Comparison of ENCODE assay signal across 33 cellular contexts in the genomic region with DNA sequence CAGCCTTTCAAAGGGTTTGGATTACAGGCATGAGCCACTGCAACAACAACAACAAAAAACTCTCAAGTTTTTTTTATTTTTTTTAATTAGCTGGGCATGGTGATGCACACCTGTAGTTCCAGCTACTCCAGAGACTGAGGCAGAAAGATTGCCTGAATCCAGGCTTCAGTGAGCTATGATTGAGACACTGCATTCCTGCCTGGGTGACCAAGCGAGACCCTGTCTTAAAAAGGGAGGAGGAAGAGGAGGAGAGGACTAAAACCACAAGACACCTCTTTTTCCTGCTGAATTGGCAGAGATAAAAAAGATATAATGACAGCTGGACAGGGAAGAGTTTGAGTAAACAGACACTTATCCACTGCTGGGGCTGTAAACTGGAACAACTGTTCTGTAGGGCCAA. TPM values are rescaled to one million over a fixed set of nuclear protein-coding genes. Genes with fewer than 3 reads are reported as not detected.
"Had no signal": no experiment of that assay in that cellular context is flagged by ENCODE, and none has a peak within 500 bp of the region (broad histone marks: within the 10 kb centered on the region; RNA-seq: fewer than 3 reads in every experiment).

No MANE protein-coding gene starts in this region.

- H3K27ac ChIP-seq: breast epithelium, heart left ventricle, left ventricle myocardium inferior, neutrophil, pancreas, psoas muscle, right atrium auricular region, stomach, thyroid gland, upper lobe of left lung, vagina had no signal

- H3K9me3 Mint-ChIP-seq: activated B cell treated with CpG ODN at 0.5 μM for 24 hours; activated CD8-positive, alpha-beta T cell treated with anti-CD3 and anti-CD28 coated beads for 36 hours; activated naive CD4-positive, alpha-beta T cell treated with anti-CD3 and anti-CD28 coated beads, Interleukin-2, amount 50 U/mL, for 72 hours; activated T-cell treated with anti-CD3 and anti-CD28 coated beads, Interleukin-2, amount 50 U/mL, for 4 hours; activated T-helper 17 cell treated with anti-CD3 and anti-CD28 coated beads, Interleukin-2, amount 50 U/mL, for 72 hours; central memory CD8-positive, alpha-beta T cell; dendritic cell treated with granulocyte-macrophage colony-stimulating factor and Interleukin-4, amounts not matched to agents 40 ng/mL and 50 ng/mL, for 4 days; endodermal cell; nephron; stimulated activated naive B cell treated with anti-CD40 and anti-IgM and Interleukin-4, amounts not matched to agents 10 μg/mL and 1 μg/mL and 100 μg/mL, for 72 hours had no signal

- H3K27me3 ChIP-seq: breast epithelium, heart left ventricle, neutrophil, pancreas, right atrium auricular region, thyroid gland, upper lobe of left lung, vagina had no signal

- H3K9me3 ChIP-seq: breast epithelium, heart left ventricle, left ventricle myocardium inferior, mucosa of descending colon, neutrophil, pancreas, psoas muscle, right atrium auricular region, stomach, thyroid gland, upper lobe of left lung, vagina had no signal

- H3K4me1 Mint-ChIP-seq: activated B cell treated with CpG ODN at 0.5 μM for 24 hours; activated T-helper 17 cell treated with anti-CD3 and anti-CD28 coated beads, Interleukin-2, amount 50 U/mL, for 72 hours; central memory CD8-positive, alpha-beta T cell; endodermal cell had no signal

- H3K36me3 ChIP-seq: breast epithelium, heart left ventricle, left ventricle myocardium inferior, neutrophil, pancreas, right atrium auricular region, stomach, thyroid gland, upper lobe of left lung, vagina had no signal

- H3K27ac Mint-ChIP-seq: activated B cell treated with CpG ODN at 0.5 μM for 24 hours; activated CD8-positive, alpha-beta T cell treated with anti-CD3 and anti-CD28 coated beads for 36 hours; activated naive CD4-positive, alpha-beta T cell treated with anti-CD3 and anti-CD28 coated beads, Interleukin-2, amount 50 U/mL, for 72 hours; activated T-helper 17 cell treated with anti-CD3 and anti-CD28 coated beads, Interleukin-2, amount 50 U/mL, for 72 hours; dendritic cell treated with granulocyte-macrophage colony-stimulating factor and Interleukin-4, amounts not matched to agents 40 ng/mL and 50 ng/mL, for 4 days; endodermal cell; T-helper 17 cell had no signal

- H3K4me1 ChIP-seq: breast epithelium, pancreas, right atrium auricular region, stomach, upper lobe of left lung, vagina had no signal

- H3K4me3 Mint-ChIP-seq: activated B cell treated with CpG ODN at 0.5 μM for 24 hours; activated CD8-positive, alpha-beta T cell treated with anti-CD3 and anti-CD28 coated beads for 36 hours; activated T-cell treated with anti-CD3 and anti-CD28 coated beads, Interleukin-2, amount 50 U/mL, for 4 hours; activated T-helper 17 cell treated with anti-CD3 and anti-CD28 coated beads, Interleukin-2, amount 50 U/mL, for 72 hours; central memory CD8-positive, alpha-beta T cell; dendritic cell treated with granulocyte-macrophage colony-stimulating factor and Interleukin-4, amounts not matched to agents 40 ng/mL and 50 ng/mL, for 4 days; endodermal cell; nephron; stimulated activated naive B cell treated with anti-CD40 and anti-IgM and Interleukin-4, amounts not matched to agents 10 μg/mL and 1 μg/mL and 100 μg/mL, for 72 hours; T-helper 17 cell had no signal

- ATAC-seq: activated CD8-positive, alpha-beta T cell treated with anti-CD3 and anti-CD28 coated beads for 36 hours; activated naive CD4-positive, alpha-beta T cell treated with anti-CD3 and anti-CD28 coated beads, Interleukin-2, amount 50 U/mL, for 72 hours; activated T-cell treated with anti-CD3 and anti-CD28 coated beads, Interleukin-2, amount 50 U/mL, for 4 hours; activated T-helper 17 cell treated with anti-CD3 and anti-CD28 coated beads, Interleukin-2, amount 50 U/mL, for 72 hours; esophagus mucosa; heart left ventricle; mucosa of descending colon; pancreas; psoas muscle; T-helper 17 cell had no signal

- H3K4me3 ChIP-seq: breast epithelium, heart left ventricle, left ventricle myocardium inferior, lung, mucosa of descending colon, pancreas, psoas muscle, right atrium auricular region, stomach, thyroid gland, upper lobe of left lung, vagina had no signal

- DNase-seq: activated B cell treated with CpG ODN at 0.5 μM for 24 hours; activated CD4-positive, alpha-beta T cell treated with anti-CD3 and anti-CD28 coated beads, Interleukin-2, amount 50 U/mL, for 1 hour; activated CD8-positive, alpha-beta T cell treated with anti-CD3 and anti-CD28 coated beads for 36 hours; activated T-cell treated with anti-CD3 and anti-CD28 coated beads, Interleukin-2, amount 50 U/mL, for 4 hours; endodermal cell; foreskin fibroblast; heart left ventricle; hypothalamus; left ventricle myocardium inferior; mucosa of descending colon; pancreas; psoas muscle; stimulated activated CD4-positive, alpha-beta T cell treated with anti-CD3 and anti-CD28 coated beads, Interleukin-15, amount 100 ng/mL, for 24 hours; stimulated activated CD4-positive, alpha-beta T cell treated with anti-CD3 and anti-CD28 coated beads, Interleukin-2, amount 100 ng/mL, for 24 hours; stimulated activated naive B cell treated with anti-CD40 and anti-IgM and Interleukin-4, amounts not matched to agents 10 μg/mL and 1 μg/mL and 100 μg/mL, for 72 hours; stomach; T-helper 17 cell; T1000; upper lobe of left lung had no signal

- H3K36me3 Mint-ChIP-seq: activated naive CD4-positive, alpha-beta T cell treated with anti-CD3 and anti-CD28 coated beads, Interleukin-2, amount 50 U/mL, for 72 hours; stimulated activated naive B cell treated with anti-CD40 and anti-IgM and Interleukin-4, amounts not matched to agents 10 μg/mL and 1 μg/mL and 100 μg/mL, for 72 hours had no signal

- H3K27me3 Mint-ChIP-seq: activated CD8-positive, alpha-beta T cell treated with anti-CD3 and anti-CD28 coated beads for 36 hours had no signal

RNA-seq across cellular contexts. Expression of a gene that starts 22.7 kb away (rescaled TPM):
- total RNA-seq: activated B cell treated with CpG ODN at 0.5 μM for 24 hours; activated CD8-positive, alpha-beta T cell treated with anti-CD3 and anti-CD28 coated beads for 36 hours; activated naive CD4-positive, alpha-beta T cell treated with anti-CD3 and anti-CD28 coated beads, Interleukin-2, amount 50 U/mL, for 72 hours; activated T-cell treated with anti-CD3 and anti-CD28 coated beads, Interleukin-2, amount 50 U/mL, for 4 hours; activated T-helper 17 cell treated with anti-CD3 and anti-CD28 coated beads, Interleukin-2, amount 50 U/mL, for 72 hours; breast epithelium; left ventricle myocardium inferior; lung; mesenteric fat pad; myocyte; psoas muscle; right atrium auricular region; stomach; T-helper 17 cell; thyroid gland; upper lobe of left lung had no signal

RNA-seq across cellular contexts. Expression of a gene that starts 42.9 kb away (rescaled TPM):
- total RNA-seq: activated B cell treated with CpG ODN at 0.5 μM for 24 hours; activated CD8-positive, alpha-beta T cell treated with anti-CD3 and anti-CD28 coated beads for 36 hours; activated naive CD4-positive, alpha-beta T cell treated with anti-CD3 and anti-CD28 coated beads, Interleukin-2, amount 50 U/mL, for 72 hours; activated T-cell treated with anti-CD3 and anti-CD28 coated beads, Interleukin-2, amount 50 U/mL, for 4 hours; activated T-helper 17 cell treated with anti-CD3 and anti-CD28 coated beads, Interleukin-2, amount 50 U/mL, for 72 hours; mesenteric fat pad; T-helper 17 cell had no signal
